10 cellular contexts compared by ENCODE assay signal in genomic region chr18:35513181-35513932, GRCh38. TPM values are rescaled to one million over a fixed set of nuclear protein-coding genes. Genes with fewer than 3 reads are reported as not detected.
A peak's percentile ranks its signal among the peaks of the same experiment; 100 is the strongest.
DNase-seq lines count a peak whose midpoint lies in the region; ATAC-seq and TF ChIP-seq lines count a peak whose summit lies in the region.
"Had no signal": no experiment of that assay in that cellular context is flagged by ENCODE, and none has a peak within 500 bp of the region (broad histone marks: within the 10 kb centered on the region; RNA-seq: fewer than 3 reads in every experiment).

No MANE protein-coding gene starts in this region.

- POLR2A ChIA-PET in WTC11 (lab: Charles Lee), result interaction anchor here (0.6 kb wide), 1 partner anchor 55 kb away, joined by 3 read pairs; no protein-coding TSS in a partner anchor

- DNase-seq in EL (peak; percentile 90), WTC11 (ENCODE audit: low spot score) (peak; percentile 54), heart left ventricle (peak in 4 of 5 donors; percentile 47 to 70 (median 65)), renal cortical epithelial cell (ENCODE audit: low read depth) (peak; percentile 61), T-helper 9 cell (no peak), adrenal gland (no peak), BE2C (no peak), NCI-H1048 (lab: John Stamatoyannopoulos, UW) (no peak)
- DNase-seq: natural killer cell; NK-92 treated with Interleukin-12 subunit alpha and Interleukin-12 subunit beta, amount 100 ng/mL, for 24 hours had no signal

- H3K36me3 ChIP-seq in heart left ventricle (no peaks in the 10 kb centered on the region), adrenal gland (replicated peaks in 1 of 2) (no peaks in the 10 kb centered on the region), BE2C (no peaks in the 10 kb centered on the region)

- H3K27ac ChIP-seq in heart left ventricle (peak overlapping the region in 7 of 12 donors; percentile 3 to 59 (median 29)), adrenal gland (peak overlapping the region in 1 of 5 donors; percentile 6)

- no peak for TF ChIP-seq CTCF in WTC11 (IDR thresholded peaks at IDR 0.05)
- TF ChIP-seq CTCF in heart left ventricle (IDR thresholded peaks at IDR 0.05), result no peak
- TF ChIP-seq CTCF in adrenal gland (IDR thresholded peaks at IDR 0.05), result no peak
- no peak for TF ChIP-seq CTCF in BE2C (IDR thresholded peaks at IDR 0.05; ENCODE audit: low read depth, low read length)

- TF ChIP-seq POLR2A in heart left ventricle (IDR thresholded peaks at IDR 0.05), result no peak
- TF ChIP-seq POLR2A in adrenal gland (IDR thresholded peaks at IDR 0.05), result no peak

- H3K9me3 ChIP-seq in heart left ventricle, result no peaks in the 10 kb centered on the region
- no peaks in the 10 kb centered on the region for H3K9me3 ChIP-seq in adrenal gland (replicated peaks in 1 of 3)
- no peaks in the 10 kb centered on the region for H3K9me3 ChIP-seq in BE2C

- H3K27ac Mint-ChIP-seq in WTC11, result no peak overlapping the region
- H3K27ac Mint-ChIP-seq: natural killer cell had no signal

- intact Hi-C loops in heart left ventricle (cut with DNase I) (loop anchor here in 2 of 10 donors (5.0 to 10.0 kb wide), 2 partner anchors 69 to 279 kb away; partner anchors contain the start of gene GALNT1 (in 1 of the 2)), adrenal gland (cut with DNase I) (no loop called here)

- CTCF ChIA-PET in WTC11 (lab: Charles Lee), result interaction anchor here (1.5 kb wide), 1 partner anchor 127 kb away, joined by 8 read pairs; no protein-coding TSS in a partner anchor

- no peak overlapping the region for H3K4me3 ChIP-seq in heart left ventricle
- no peak overlapping the region for H3K4me3 ChIP-seq in adrenal gland
- no peak overlapping the region for H3K4me3 ChIP-seq in BE2C (ENCODE audit: low read depth, low read length)

- 49 to 67% (median 60%) methylated on average over 7 of the region's 7 CpGs for WGBS in heart left ventricle, 4 donors
- WGBS in adrenal gland, 4 donors, result 73 to 91% (median 78%) methylated on average over 6 to 7 of the region's 7 CpGs

- no peak overlapping the region for H3K4me3 Mint-ChIP-seq in WTC11
- H3K4me3 Mint-ChIP-seq: natural killer cell had no signal

- peaks cover 33% of the 10 kb centered on the region for H3K4me1 Mint-ChIP-seq in WTC11

- peaks cover 0 to 35% (median 14%) of the 10 kb centered on the region in 12 donors for H3K4me1 ChIP-seq in heart left ventricle
- no peaks in the 10 kb centered on the region for H3K4me1 ChIP-seq in adrenal gland (replicated peaks in 1 of 2)
- no peaks in the 10 kb centered on the region for H3K4me1 ChIP-seq in BE2C

- no peaks in the 10 kb centered on the region for H3K9me3 Mint-ChIP-seq in WTC11
- H3K9me3 Mint-ChIP-seq: natural killer cell had no signal

- H3K36me3 Mint-ChIP-seq in WTC11, result no peaks in the 10 kb centered on the region
- H3K36me3 Mint-ChIP-seq: natural killer cell had no signal

- H3K27me3 Mint-ChIP-seq in WTC11 (ENCODE audit: low read depth), result no peaks in the 10 kb centered on the region

- no peaks in the 10 kb centered on the region for H3K27me3 ChIP-seq in heart left ventricle
- H3K27me3 ChIP-seq in adrenal gland, result no peaks in the 10 kb centered on the region
- H3K27me3 ChIP-seq in BE2C, result no peaks in the 10 kb centered on the region

- ATAC-seq in WTC11 (peak; percentile 43), heart left ventricle (peak; percentile 71 to 86 (median 80))

TF ChIP-seq in WTC11, 78 proteins besides CTCF, POLR2A, EP300 and RAD21:
- no peak for TF ChIP-seq FOXP4 (CRISPR knock-in tag; IDR thresholded peaks at IDR 0.05)
- peak; percentile 21; the same call in 1 of the 2 replicates for TF ChIP-seq ZNF423 (CRISPR knock-in tag; IDR thresholded peaks at IDR 0.05)
TF ChIP-seq in WTC11: peak in this region for 1.

RNA-seq across cellular contexts. Expression of gene INO80C, which starts 15.6 kb away (rescaled TPM):
- total RNA-seq in WTC11 (2021) (42.3 to 49.4 TPM (median 45.6 TPM) in 3 replicates), heart left ventricle (10 to 100 TPM in 7 of 9 donors, 1 to 10 TPM in 2; 5.6 to 29.0 (median 22.3) TPM), renal cortical epithelial cell (4.7 and 6.2 TPM in 2 replicates), adrenal gland (10 to 100 TPM in 4 of 8 donors, 1 to 10 TPM in 4; 3.6 to 29.6 (median 14.5) TPM)
- polyA plus RNA-seq in heart left ventricle (10 to 100 TPM; 24.7 to 25.2 TPM), adrenal gland (10 to 100 TPM; 19.2 to 25.6 (median 25.3) TPM)
- polyA plus RNA-seq in BE2C (2012; ENCODE audit: insufficient read depth, insufficient read length, low read depth), result 80.3 TPM

Comparison
In these comparisons a context has a peak if more than half of its experiments do, and no peak if none do; other contexts are left out.
1. DNase-seq: peak in EL (single experiment), WTC11 (single experiment), heart left ventricle (4 of 5) and renal cortical epithelial cell (single experiment); none in T-helper 9 cell (single experiment), adrenal gland (0 of 7), BE2C (single experiment) and NCI-H1048 (single experiment).